Comparison of ENCODE assay signal across 20 cellular contexts in genomic region chr13:112764028-112764427, GRCh38.
DNase-seq lines count a peak whose midpoint lies in the region; ATAC-seq, FAIRE-seq and TF ChIP-seq lines count a peak whose summit lies in the region.
"Had no signal": no experiment of that assay in that cellular context is flagged by ENCODE, and none has a peak within 500 bp of the region (broad histone marks: within the 10 kb centered on the region; RNA-seq: fewer than 3 reads in every experiment).

No MANE protein-coding gene starts in this region.

- H4K20me1 ChIP-seq in HepG2 (ENCODE audit: insufficient read depth, low read length) = peaks cover 47% of the 10 kb centered on the region

- H3K4me3 ChIP-seq in neuronal stem cell (ENCODE audit: low read length in 2 of 2) = no peak overlapping the region
- no peak overlapping the region for H3K4me3 ChIP-seq in upper lobe of left lung
- H3K4me3 ChIP-seq in HepG2 (replicated peaks in 1 of 3; ENCODE audit: insufficient read depth in 1 of 3, low read depth in 2 of 3, low read length in 3 of 3) = no peak overlapping the region
- H3K4me3 ChIP-seq: BLaER1 treated with 17β-estradiol and CSF1 and Interleukin-3, amounts not matched to agents 10 nM and 100 nM had no signal

- no peak overlapping the region for H2BK12ac ChIP-seq in neuronal stem cell (ENCODE audit: low read length)

- TF ChIP-seq POLR2A in upper lobe of left lung (IDR thresholded peaks at IDR 0.05) (no peak), HepG2 (IDR thresholded peaks at IDR 0.05; ENCODE audit: insufficient read depth in 1 of 2, low read depth in 2 of 2, low read length in 2 of 2) (no peak)

- H3K23ac ChIP-seq in neuronal stem cell (ENCODE audit: low read depth, low read length, poor library complexity) = no peak overlapping the region

- H3K4me2 ChIP-seq in neuronal stem cell (ENCODE audit: insufficient read depth, low read length, poor library complexity, severe bottlenecking) (no peak overlapping the region), HepG2 (ENCODE audit: low read depth, low read length) (no peak overlapping the region)
- H3K4me2 ChIP-seq: BLaER1 treated with 17β-estradiol and CSF1 and Interleukin-3, amounts not matched to agents 10 nM and 100 nM had no signal

- H2AFZ ChIP-seq in neuronal stem cell (ENCODE audit: low read length) (no peak overlapping the region), HepG2 (ENCODE audit: low read length) (no peak overlapping the region)

- no peak overlapping the region for H3K4ac ChIP-seq in neuronal stem cell (ENCODE audit: low read length)

- peaks cover 76% of the 10 kb centered on the region for H3K79me2 ChIP-seq in HepG2 (ENCODE audit: insufficient read depth, low read length)

- no peak overlapping the region for H2BK120ac ChIP-seq in neuronal stem cell (ENCODE audit: low read depth, low read length)

- H4K91ac ChIP-seq in neuronal stem cell (ENCODE audit: low read depth, low read length, poor library complexity) = no peak overlapping the region

- peak overlapping the region; percentile 16 for H2BK5ac ChIP-seq in neuronal stem cell (ENCODE audit: low read length)

- TF ChIP-seq RAD21 in HepG2 (CRISPR knock-in tag; IDR thresholded peaks at IDR 0.05) = no peak

- BruUV-seq in HepG2 (replicated peaks; lab: Mats Ljungman, UMichigan) = no TSS peak

- H3K4me1 Mint-ChIP-seq in activated naive CD4-positive, alpha-beta T cell treated with anti-CD3 and anti-CD28 coated beads, Interleukin-2, amount 50 U/mL, for 24 hours = peaks cover 28% of the 10 kb centered on the region
- peaks cover 22% of the 10 kb centered on the region for H3K4me1 Mint-ChIP-seq in central memory CD8-positive, alpha-beta T cell

- POLR2A ChIA-PET in HepG2 (lab: Yijun Ruan, JAX) = no interaction called here

- no peak overlapping the region for H2BK15ac ChIP-seq in neuronal stem cell (ENCODE audit: low read length)

- CTCF ChIA-PET in HepG2 (lab: Yijun Ruan, JAX; ENCODE audit: low intra/inter-chr PET ratio, low total read pairs) = no interaction called here

- H3K79me1 ChIP-seq in neuronal stem cell (ENCODE audit: low read depth, low read length) = peaks cover 6% of the 10 kb centered on the region

- in situ Hi-C loops in HepG2 (cut with HindIII; ENCODE audit: extremely low pct_ligation_motif_present, low pct_unique_long_range_greater_than_20kb) = no loop called here

- H3K9me3 Mint-ChIP-seq in activated naive CD4-positive, alpha-beta T cell treated with anti-CD3 and anti-CD28 coated beads, Interleukin-2, amount 50 U/mL, for 24 hours = no peaks in the 10 kb centered on the region
- no peaks in the 10 kb centered on the region for H3K9me3 Mint-ChIP-seq in central memory CD8-positive, alpha-beta T cell

- H2AK5ac ChIP-seq in neuronal stem cell (ENCODE audit: low read depth, low read length) = no peak overlapping the region

- TF ChIP-seq CTCF in upper lobe of left lung (IDR thresholded peaks at IDR 0.05) (no peak), HepG2 (CRISPR knock-in tag; IDR thresholded peaks at IDR 0.05) (no peak)

- peak overlapping the region; percentile 46 for H3K27ac Mint-ChIP-seq in activated naive CD4-positive, alpha-beta T cell treated with anti-CD3 and anti-CD28 coated beads, Interleukin-2, amount 50 U/mL, for 24 hours
- peak overlapping the region; percentile 62 for H3K27ac Mint-ChIP-seq in central memory CD8-positive, alpha-beta T cell (ENCODE audit: low read depth)

- no peaks in the 10 kb centered on the region for H3K27me3 ChIP-seq in neuronal stem cell (ENCODE audit: control insufficient read depth in 3 of 3, insufficient read depth in 3 of 3, low read depth in 1 of 3, low read length in 3 of 3)
- H3K27me3 ChIP-seq in upper lobe of left lung = no peaks in the 10 kb centered on the region
- no peaks in the 10 kb centered on the region; a peak in 1 of 5 replicates for H3K27me3 ChIP-seq in HepG2 (ENCODE audit: control insufficient read depth in 1 of 2, insufficient read depth in 2 of 2, low read length in 2 of 2)
- H3K27me3 ChIP-seq: BLaER1 treated with 17β-estradiol and CSF1 and Interleukin-3, amounts not matched to agents 10 nM and 100 nM had no signal

- peaks cover 0 to 4% of the 10 kb centered on the region in 2 donors for H3K9me3 ChIP-seq in neuronal stem cell (replicated peaks in 1 of 2; ENCODE audit: control insufficient read depth in 2 of 2, insufficient read depth in 1 of 2, low read depth in 1 of 2, low read length in 2 of 2)
- H3K9me3 ChIP-seq in upper lobe of left lung = no peaks in the 10 kb centered on the region
- H3K9me3 ChIP-seq in HepG2 (ENCODE audit: low read length) = no peaks in the 10 kb centered on the region

- no CpG with 5 or more reads among the region's 11 CpGs for WGBS in neuronal stem cell (ENCODE audit: extremely low coverage in 2 of 2, insufficient read length in 2 of 2, insufficient replicate concordance in 1 of 2), 2 donors
- WGBS in upper lobe of left lung, 2 donors = 86 to 91% methylated on average over 3 to 11 of the region's 11 CpGs
- WGBS in HepG2 (ENCODE audit: low lambda C conversion rate) = 92% methylated on average over 9 of the region's 11 CpGs

- no peaks in the 10 kb centered on the region for H3K27me3 Mint-ChIP-seq in activated naive CD4-positive, alpha-beta T cell treated with anti-CD3 and anti-CD28 coated beads, Interleukin-2, amount 50 U/mL, for 24 hours
- no peaks in the 10 kb centered on the region for H3K27me3 Mint-ChIP-seq in central memory CD8-positive, alpha-beta T cell

- H3K18ac ChIP-seq in neuronal stem cell (ENCODE audit: low read length) = no peak overlapping the region

- TF ChIP-seq EP300 in upper lobe of left lung (IDR thresholded peaks at IDR 0.05) (no peak), HepG2 (IDR thresholded peaks at IDR 0.05; ENCODE audit: low read depth in 2 of 2, low read length in 2 of 2) (no peak), HepG2 (CRISPR knock-in tag; IDR thresholded peaks at IDR 0.05; ENCODE audit: borderline replicate concordance) (no peak)

- no peak overlapping the region for H3K4me3 Mint-ChIP-seq in activated naive CD4-positive, alpha-beta T cell treated with anti-CD3 and anti-CD28 coated beads, Interleukin-2, amount 50 U/mL, for 24 hours
- H3K4me3 Mint-ChIP-seq in central memory CD8-positive, alpha-beta T cell = no peak overlapping the region

- no peak for DNase-seq in activated naive CD4-positive, alpha-beta T cell (lab: John Stamatoyannopoulos, UW)
- no peak for DNase-seq in central memory CD8-positive, alpha-beta T cell (ENCODE audit: low spot score in 2 of 2)
- DNase-seq in neuronal stem cell (ENCODE audit: low spot score) (no peak), upper lobe of left lung (no peak), HepG2 (ENCODE audit: low spot score) (no peak)
- DNase-seq: 8988T, Kasumi-1, NCI-H1694 treated with DMSO at 0.1 percent for 48 hours, NCI-H2081 treated with DMSO at 0.1 percent for 48 hours, NCI-H2171 treated with DMSO at 0.1 percent for 48 hours, NCI-H446 treated with DMSO at 0.1 percent for 48 hours, NCI-H526 treated with DMSO at 0.1 percent for 48 hours, PC-3, RPMI8226, SHP77 had no signal

- H3K36me3 ChIP-seq in neuronal stem cell (replicated peaks in 1 of 2; ENCODE audit: control insufficient read depth in 2 of 2, insufficient read depth in 2 of 2, low read length in 2 of 2) (peaks cover 0 to 5% of the 10 kb centered on the region in 2 donors), upper lobe of left lung (no peaks in the 10 kb centered on the region), HepG2 (replicated peaks in 1 of 2; ENCODE audit: control insufficient read depth in 1 of 2, insufficient read depth in 2 of 2, low read length in 2 of 2) (peaks cover 14 to 30% of the 10 kb centered on the region in 2 experiments; a peak in 4 of 5 replicates)

- H3K27ac ChIP-seq in neuronal stem cell (replicated peaks; ENCODE audit: low read length) (no peak overlapping the region), upper lobe of left lung (peak overlapping the region; percentile 27 to 73 (median 56)), HepG2 (ENCODE audit: extremely low read length, insufficient read depth, low read length) (no peak overlapping the region)
- H3K27ac ChIP-seq: BLaER1 treated with 17β-estradiol and CSF1 and Interleukin-3, amounts not matched to agents 10 nM and 100 nM had no signal

- FAIRE-seq in HepG2 (lab: Jason Lieb, UNC) = no peak
- FAIRE-seq: H1 had no signal

- H3K4me1 ChIP-seq in neuronal stem cell (ENCODE audit: control insufficient read depth in 2 of 2, insufficient read depth in 1 of 2, low read depth in 1 of 2, low read length in 2 of 2) = peaks cover 7 to 18% of the 10 kb centered on the region in 2 donors
- H3K4me1 ChIP-seq in upper lobe of left lung = peaks cover 26 to 61% (median 47%) of the 10 kb centered on the region in 4 donors
- peaks cover 25% of the 10 kb centered on the region for H3K4me1 ChIP-seq in HepG2 (ENCODE audit: insufficient read depth, low read length)

- no peak overlapping the region for H4K8ac ChIP-seq in neuronal stem cell (ENCODE audit: low read depth, low read length)

- intact Hi-C loops in HepG2 (cut with micrococcal nuclease; ENCODE audit: unreplicated experiment) = no loop called here

- H3K36me3 Mint-ChIP-seq in activated naive CD4-positive, alpha-beta T cell treated with anti-CD3 and anti-CD28 coated beads, Interleukin-2, amount 50 U/mL, for 24 hours = no peaks in the 10 kb centered on the region
- H3K36me3 Mint-ChIP-seq in central memory CD8-positive, alpha-beta T cell (ENCODE audit: insufficient read depth) = peaks cover 6% of the 10 kb centered on the region

- ATAC-seq in central memory CD8-positive, alpha-beta T cell (replicated peaks; ENCODE audit: extremely low read depth, poor library complexity, severe bottlenecking) = no peak
- ATAC-seq in upper lobe of left lung (ENCODE audit: low FRiP score in 2 of 2) (no peak), HG03521 (IDR thresholded peaks at IDR 0.05; ENCODE audit: unreplicated experiment) (no peak), HG03439 (IDR thresholded peaks at IDR 0.05; ENCODE audit: unreplicated experiment) (no peak), HepG2 (no peak)
- ATAC-seq: PC-3 had no signal

- no peak overlapping the region for H3K9ac ChIP-seq in neuronal stem cell (ENCODE audit: low read depth, low read length, poor library complexity)
- H3K9ac ChIP-seq in HepG2 (ENCODE audit: insufficient read depth, low read depth, low read length) = no peak overlapping the region
- H3K9ac ChIP-seq: BLaER1 treated with 17β-estradiol and CSF1 and Interleukin-3, amounts not matched to agents 10 nM and 100 nM had no signal

- no peak overlapping the region for H3K14ac ChIP-seq in neuronal stem cell (ENCODE audit: low read length)

TF ChIP-seq in HepG2, 621 proteins besides CTCF, POLR2A, EP300 and RAD21 (continues in another document):
- no peak for TF ChIP-seq ZNF839 (CRISPR knock-in tag; IDR thresholded peaks at IDR 0.05; ENCODE audit: borderline replicate concordance)

Comparison
In these comparisons a context has a peak if more than half of its experiments do, and no peak if none do; other contexts are left out.
1. H3K27ac ChIP-seq: peak in upper lobe of left lung (4 of 4); none in neuronal stem cell (single experiment) and HepG2 (single experiment).